ENCODE assay signal across 14 cellular contexts in genomic region chr6:2529217-2529719, GRCh38.
DNase-seq lines count a peak whose midpoint lies in the region; ATAC-seq and TF ChIP-seq lines count a peak whose summit lies in the region.
"Had no signal": no experiment of that assay in that cellular context is flagged by ENCODE, and none has a peak within 500 bp of the region (broad histone marks: within the 10 kb centered on the region; RNA-seq: fewer than 3 reads in every experiment).

No MANE protein-coding gene starts in this region.

- no peak for TF ChIP-seq CTCF in epithelial cell of esophagus (IDR thresholded peaks at IDR 0.05; ENCODE audit: insufficient read depth, low read depth, low read length, missing control alignments)

- H3K4me3 ChIP-seq in epithelial cell of esophagus (ENCODE audit: low read length), result no peak overlapping the region
- H3K4me3 ChIP-seq: SK-N-MC had no signal

- peak; percentile 17 for DNase-seq in Daoy (ENCODE audit: low read depth)
- DNase-seq in NCI-H2029 (lab: John Stamatoyannopoulos, UW), result peak; percentile 95
- DNase-seq in NCI-H446 treated with DMSO at 0.1 percent for 48 hours (lab: John Stamatoyannopoulos, UW), result peak; percentile 94
- peak; percentile 20 for DNase-seq in epithelial cell of esophagus (ENCODE audit: low read depth)
- no peak for DNase-seq in NCI-H146 treated with DMSO at 0.1 percent for 48 hours (lab: John Stamatoyannopoulos, UW; ENCODE audit: unreplicated experiment)
- DNase-seq in activated effector memory CD4-positive, alpha-beta T cell treated with Interleukin-2 at 50 U/mL for 16 hours, result no peak
- DNase-seq: CD4-positive, CD25-positive, alpha-beta regulatory T cell; GF-D8; NCI-H1048; NCI-H1930; NCI-H82 had no signal

- ATAC-seq in HG03097 (IDR thresholded peaks at IDR 0.05; ENCODE audit: low FRiP score, unreplicated experiment), result no peak
- no peak for ATAC-seq in GM19395 (IDR thresholded peaks at IDR 0.05; ENCODE audit: unreplicated experiment)

Comparison
In these comparisons a context has a peak if more than half of its experiments do, and no peak if none do; other contexts are left out.
1. DNase-seq: peak in Daoy (single experiment), NCI-H2029 (single experiment), NCI-H446 treated with DMSO at 0.1 percent for 48 hours (single experiment) and epithelial cell of esophagus (single experiment); none in NCI-H146 treated with DMSO at 0.1 percent for 48 hours (single experiment) and activated effector memory CD4-positive, alpha-beta T cell treated with Interleukin-2 at 50 U/mL for 16 hours (single experiment).